Comparison of ENCODE assay signal across 10 cellular contexts in the genomic region with DNA sequence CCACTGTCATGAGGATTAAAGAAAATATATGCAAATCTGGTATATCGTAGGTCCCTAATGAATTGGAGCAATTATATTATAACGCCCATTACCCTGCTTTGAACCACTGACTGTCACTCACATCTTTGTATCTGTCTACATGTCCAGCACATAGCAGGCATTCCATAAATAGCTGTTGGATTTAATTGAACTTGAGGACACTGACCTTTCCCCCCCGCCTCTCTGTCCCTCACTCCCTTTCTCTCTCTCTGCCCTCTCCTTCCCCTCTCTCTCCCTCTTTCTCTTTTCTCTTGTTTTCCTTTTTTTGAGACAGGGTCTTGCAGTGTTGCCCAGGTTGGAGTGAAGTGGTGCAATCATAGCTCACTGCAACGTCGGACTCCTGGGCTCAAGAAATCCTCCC.
"Had no signal": no experiment of that assay in that cellular context is flagged by ENCODE, and none has a peak within 500 bp of the region (broad histone marks: within the 10 kb centered on the region; RNA-seq: fewer than 3 reads in every experiment).

No MANE protein-coding gene starts in this region.

- H2AFZ ChIP-seq: GM23248 had no signal

- H3K4me1 ChIP-seq: HAP-1 had no signal

- H3K9me3 ChIP-seq: HAP-1 had no signal

- H3K9ac ChIP-seq: GM23248 had no signal

- ATAC-seq: HCT116, K562 had no signal

- H3K27ac ChIP-seq: GM23248, HL-60 had no signal

- H3K36me3 ChIP-seq: HAP-1 had no signal

- DNase-seq: GM23248, GOT3, H7, HFFc6, IMR-90, KG1 had no signal

- H3K4me3 ChIP-seq: GM23248, HAP-1, K562 had no signal

- FAIRE-seq: K562 had no signal
